ENCODE assay signal across 20 cellular contexts in genomic region chr16:52770828-52771227, GRCh38.
DNase-seq lines count a peak whose midpoint lies in the region; ATAC-seq and TF ChIP-seq lines count a peak whose summit lies in the region.
"Had no signal": no experiment of that assay in that cellular context is flagged by ENCODE, and none has a peak within 500 bp of the region (broad histone marks: within the 10 kb centered on the region; RNA-seq: fewer than 3 reads in every experiment).

No MANE protein-coding gene starts in this region.

- no peaks in the 10 kb centered on the region for H3K36me3 Mint-ChIP-seq in naive thymus-derived CD8-positive, alpha-beta T cell
- H3K36me3 Mint-ChIP-seq: CD4-positive, alpha-beta memory T cell had no signal

- H3K27me3 ChIP-seq in lower lobe of right lung (ENCODE audit: low read depth) (no peaks in the 10 kb centered on the region), upper lobe of left lung (no peaks in the 10 kb centered on the region)

- 69 to 74% methylated on average over 4 of the region's 4 CpGs for WGBS in upper lobe of left lung, 2 donors

- intact Hi-C loops in lower lobe of right lung (cut with DNase I) = no loop called here

- ATAC-seq in lower lobe of right lung = peak; percentile 80 to 94
- peak; percentile 23 to 72 for ATAC-seq in upper lobe of left lung (ENCODE audit: low FRiP score in 2 of 2)
- no peak for ATAC-seq in naive thymus-derived CD8-positive, alpha-beta T cell
- ATAC-seq: A549, GM12878 had no signal

- H3K4me3 Mint-ChIP-seq in naive thymus-derived CD8-positive, alpha-beta T cell = no peak overlapping the region
- H3K4me3 Mint-ChIP-seq: CD4-positive, alpha-beta memory T cell had no signal

- H3K4me3 ChIP-seq in lower lobe of right lung (no peak overlapping the region), upper lobe of left lung (no peak overlapping the region)
- H3K4me3 ChIP-seq: A549, GM12878, GM23248 had no signal

- H3K9me3 ChIP-seq in lower lobe of right lung (no peaks in the 10 kb centered on the region), upper lobe of left lung (no peaks in the 10 kb centered on the region)
- H3K9me3 ChIP-seq: A549 had no signal

- H3K4me1 ChIP-seq in lower lobe of right lung = no peaks in the 10 kb centered on the region
- H3K4me1 ChIP-seq in upper lobe of left lung = no peaks in the 10 kb centered on the region
- H3K4me1 ChIP-seq: A549 had no signal

- TF ChIP-seq EP300 in upper lobe of left lung (IDR thresholded peaks at IDR 0.05) = no peak

- POLR2A ChIA-PET in naive thymus-derived CD8-positive, alpha-beta T cell (lab: Charles Lee) = no interaction called here

- peaks cover 0 to under 1% (median 0%) of the 10 kb centered on the region in 9 donors for H3K9me3 Mint-ChIP-seq in naive thymus-derived CD8-positive, alpha-beta T cell

- H3K4me1 Mint-ChIP-seq in naive thymus-derived CD8-positive, alpha-beta T cell = no peaks in the 10 kb centered on the region
- H3K4me1 Mint-ChIP-seq: CD4-positive, alpha-beta memory T cell had no signal

- H3K27ac ChIP-seq in lower lobe of right lung = no peak overlapping the region
- H3K27ac ChIP-seq in upper lobe of left lung = no peak overlapping the region
- H3K27ac ChIP-seq: A549, GM23248 had no signal

- TF ChIP-seq CTCF in lower lobe of right lung (IDR thresholded peaks at IDR 0.05) = no peak
- TF ChIP-seq CTCF in upper lobe of left lung (IDR thresholded peaks at IDR 0.05) = no peak

- TF ChIP-seq POLR2A in upper lobe of left lung (IDR thresholded peaks at IDR 0.05) = no peak

- DNase-seq in NCI-H1417 (lab: John Stamatoyannopoulos, UW) (peak in 2 of 3 experiments; percentile 43 to 79), NCI-H1417 treated with DMSO at 0.1 percent for 48 hours (lab: John Stamatoyannopoulos, UW) (no peak), NCI-H69 (lab: John Stamatoyannopoulos, UW) (peak; percentile 72), lower lobe of right lung (no peak), upper lobe of left lung (peak in 1 of 2 donors; percentile 42), AG20443 (ENCODE audit: low spot score) (no peak)
- no peak for DNase-seq in naive thymus-derived CD8-positive, alpha-beta T cell
- DNase-seq: 8988T; ACHN; C1 segment of cervical spinal cord; Calu3; CD4-positive, alpha-beta memory T cell; DMS53; EL; GDM1; GM23248; H7; HCEC 1CT had no signal

- H3K36me3 ChIP-seq in lower lobe of right lung = no peaks in the 10 kb centered on the region
- no peaks in the 10 kb centered on the region for H3K36me3 ChIP-seq in upper lobe of left lung

- H3K27ac Mint-ChIP-seq in naive thymus-derived CD8-positive, alpha-beta T cell = no peak overlapping the region
- H3K27ac Mint-ChIP-seq: CD4-positive, alpha-beta memory T cell had no signal

- H3K27me3 Mint-ChIP-seq in naive thymus-derived CD8-positive, alpha-beta T cell = peaks cover 0 to 8% (median 1%) of the 10 kb centered on the region in 5 donors

Comparison
In these comparisons a context has a peak if more than half of its experiments do, and no peak if none do; other contexts are left out.
1. DNase-seq: peak in NCI-H1417 (2 of 3) and NCI-H69 (single experiment); none in NCI-H1417 treated with DMSO at 0.1 percent for 48 hours (single experiment), lower lobe of right lung (single experiment), AG20443 (single experiment) and naive thymus-derived CD8-positive, alpha-beta T cell (0 of 10).
2. ATAC-seq: peak in lower lobe of right lung (2 of 2) and upper lobe of left lung (2 of 2); none in naive thymus-derived CD8-positive, alpha-beta T cell (0 of 2).